ENCODE assay signal across 17 cellular contexts in genomic region chr10:15201589-15202300, GRCh38. TPM values are rescaled to one million over a fixed set of nuclear protein-coding genes. Genes with fewer than 3 reads are reported as not detected.
DNase-seq lines count a peak whose midpoint lies in the region; ATAC-seq, FAIRE-seq and TF ChIP-seq lines count a peak whose summit lies in the region.
"Had no signal": no experiment of that assay in that cellular context is flagged by ENCODE, and none has a peak within 500 bp of the region (broad histone marks: within the 10 kb centered on the region; RNA-seq: fewer than 3 reads in every experiment).

No MANE protein-coding gene starts in this region.

- DNase-seq in activated naive CD8-positive, alpha-beta T cell treated with anti-CD3 and anti-CD28 coated beads for 36 hours, result no peak
- no peak for DNase-seq in activated naive CD8-positive, alpha-beta T cell treated with anti-CD3 and anti-CD28 coated beads, Interleukin-2, amount 50 U/mL, for 24 hours
- DNase-seq in T1000 (lab: John Stamatoyannopoulos, UW) (peak; percentile 64), fibroblast of the aortic adventitia (ENCODE audit: low read depth) (peak; percentile 52), urothelium cell line (ENCODE audit: low spot score) (peak; percentile 50), GM12891 (ENCODE audit: insufficient read length, low spot score) (no peak), DMS114 treated with DMSO at 0.1 percent for 48 hours (lab: John Stamatoyannopoulos, UW; ENCODE audit: unreplicated experiment) (no peak)
- DNase-seq: activated CD4-positive, alpha-beta memory T cell treated with anti-CD3 and anti-CD28 coated beads for 36 hours; activated gamma-delta T cell treated with Interleukin-2 at 50 U/mL for 16 hours; DMS79 treated with DMSO at 0.1 percent for 48 hours; left ventricle myocardium superior; NCI-H1417; NCI-H82 had no signal

- H3K4me3 Mint-ChIP-seq in activated naive CD8-positive, alpha-beta T cell treated with anti-CD3 and anti-CD28 coated beads for 36 hours, result no peak overlapping the region
- no peak overlapping the region for H3K4me3 Mint-ChIP-seq in activated naive CD8-positive, alpha-beta T cell treated with anti-CD3 and anti-CD28 coated beads, Interleukin-2, amount 50 U/mL, for 24 hours
- H3K4me3 Mint-ChIP-seq: activated CD4-positive, alpha-beta memory T cell treated with anti-CD3 and anti-CD28 coated beads for 36 hours had no signal

- no peaks in the 10 kb centered on the region for H3K9me3 Mint-ChIP-seq in activated naive CD8-positive, alpha-beta T cell treated with anti-CD3 and anti-CD28 coated beads for 36 hours
- H3K9me3 Mint-ChIP-seq in activated naive CD8-positive, alpha-beta T cell treated with anti-CD3 and anti-CD28 coated beads, Interleukin-2, amount 50 U/mL, for 24 hours, result no peaks in the 10 kb centered on the region
- H3K9me3 Mint-ChIP-seq: activated CD4-positive, alpha-beta memory T cell treated with anti-CD3 and anti-CD28 coated beads for 36 hours had no signal

- no peak for FAIRE-seq in urothelium cell line (lab: Jason Lieb, UNC)
- no peak for FAIRE-seq in GM12891 (lab: Jason Lieb, UNC)
- FAIRE-seq: A204.1, GM18507 had no signal

- peaks cover 48% of the 10 kb centered on the region for H3K4me1 Mint-ChIP-seq in activated naive CD8-positive, alpha-beta T cell treated with anti-CD3 and anti-CD28 coated beads for 36 hours
- H3K4me1 Mint-ChIP-seq in activated naive CD8-positive, alpha-beta T cell treated with anti-CD3 and anti-CD28 coated beads, Interleukin-2, amount 50 U/mL, for 24 hours, result peaks cover 42% of the 10 kb centered on the region

- TF ChIP-seq POLR2A in GM12891 (IDR thresholded peaks at IDR 0.05; ENCODE audit: low read depth, low read length), result no peak

- no peaks in the 10 kb centered on the region for H3K27me3 Mint-ChIP-seq in activated naive CD8-positive, alpha-beta T cell treated with anti-CD3 and anti-CD28 coated beads for 36 hours
- H3K27me3 Mint-ChIP-seq in activated naive CD8-positive, alpha-beta T cell treated with anti-CD3 and anti-CD28 coated beads, Interleukin-2, amount 50 U/mL, for 24 hours, result no peaks in the 10 kb centered on the region
- H3K27me3 Mint-ChIP-seq: activated CD4-positive, alpha-beta memory T cell treated with anti-CD3 and anti-CD28 coated beads for 36 hours had no signal

- H3K4me3 ChIP-seq in fibroblast of the aortic adventitia (ENCODE audit: low read depth, low read length), result no peak overlapping the region
- H3K4me3 ChIP-seq: coronary artery had no signal

- H3K27ac Mint-ChIP-seq in activated naive CD8-positive, alpha-beta T cell treated with anti-CD3 and anti-CD28 coated beads for 36 hours, result peak overlapping the region; percentile 2
- H3K27ac Mint-ChIP-seq in activated naive CD8-positive, alpha-beta T cell treated with anti-CD3 and anti-CD28 coated beads, Interleukin-2, amount 50 U/mL, for 24 hours, result no peak overlapping the region
- H3K27ac Mint-ChIP-seq: activated CD4-positive, alpha-beta memory T cell treated with anti-CD3 and anti-CD28 coated beads for 36 hours had no signal

- no peak for TF ChIP-seq CTCF in fibroblast of the aortic adventitia (IDR thresholded peaks at IDR 0.05; ENCODE audit: insufficient read depth, low read length)

- no peak for ATAC-seq in activated naive CD8-positive, alpha-beta T cell treated with anti-CD3 and anti-CD28 coated beads, Interleukin-2, amount 50 U/mL, for 24 hours
- ATAC-seq in GM21576 (IDR thresholded peaks at IDR 0.05; ENCODE audit: unreplicated experiment), result no peak
- ATAC-seq: left ventricle myocardium superior had no signal

- peaks cover 2% of the 10 kb centered on the region for H3K36me3 Mint-ChIP-seq in activated naive CD8-positive, alpha-beta T cell treated with anti-CD3 and anti-CD28 coated beads for 36 hours
- H3K36me3 Mint-ChIP-seq in activated naive CD8-positive, alpha-beta T cell treated with anti-CD3 and anti-CD28 coated beads, Interleukin-2, amount 50 U/mL, for 24 hours (ENCODE audit: low read depth), result no peaks in the 10 kb centered on the region
- H3K36me3 Mint-ChIP-seq: activated CD4-positive, alpha-beta memory T cell treated with anti-CD3 and anti-CD28 coated beads for 36 hours had no signal

TF ChIP-seq in GM12891, 5 proteins besides CTCF, POLR2A, EP300 and RAD21:
- TF ChIP-seq PAX5 (IDR thresholded peaks at IDR 0.05; ENCODE audit: insufficient read depth, low read length, severe bottlenecking) (no peak), SPI1 (IDR thresholded peaks at IDR 0.05; ENCODE audit: low read depth, low read length) (no peak), TAF1 (IDR thresholded peaks at IDR 0.05; ENCODE audit: low read depth, low read length) (no peak), POU2F2 (IDR thresholded peaks at IDR 0.05; ENCODE audit: low read depth, low read length) (no peak), POLR2AphosphoS5 (IDR thresholded peaks at IDR 0.05; ENCODE audit: low read depth, low read length) (no peak)

RNA-seq across cellular contexts. Expression of gene NMT2, which starts 33.3 kb away (rescaled TPM):
- 10 to 100 TPM; 11.3 to 11.7 TPM for total RNA-seq in activated naive CD8-positive, alpha-beta T cell treated with anti-CD3 and anti-CD28 coated beads for 36 hours
- total RNA-seq in fibroblast of the aortic adventitia (ENCODE audit: low replicate concordance), result 18.3 and 107 TPM in 2 replicates
- polyA plus RNA-seq in GM12891 (2012; ENCODE audit: low read depth, missing spikeins), result 8.7 TPM

Comparison
In these comparisons a context has a peak if more than half of its experiments do, and no peak if none do; other contexts are left out.
1. DNase-seq: peak in T1000 (single experiment), fibroblast of the aortic adventitia (single experiment) and urothelium cell line (single experiment); none in activated naive CD8-positive, alpha-beta T cell treated with anti-CD3 and anti-CD28 coated beads for 36 hours (single experiment), activated naive CD8-positive, alpha-beta T cell treated with anti-CD3 and anti-CD28 coated beads, Interleukin-2, amount 50 U/mL, for 24 hours (single experiment), GM12891 (single experiment) and DMS114 treated with DMSO at 0.1 percent for 48 hours (single experiment).